Comparison of ENCODE assay signal across 18 cellular contexts in genomic region chr3:86229086-86229774, GRCh38.
"Had no signal": no experiment of that assay in that cellular context is flagged by ENCODE, and none has a peak within 500 bp of the region (broad histone marks: within the 10 kb centered on the region; RNA-seq: fewer than 3 reads in every experiment).

No MANE protein-coding gene starts in this region.

- H3K4me3 Mint-ChIP-seq: endodermal cell; natural killer cell treated with Interleukin-12 subunit alpha and Interleukin-12 subunit beta and Interleukin-15 and Interleukin-18, amount 100 ng/mL, for 72 hours had no signal

- H3K9me3 Mint-ChIP-seq: endodermal cell had no signal

- H3K27ac Mint-ChIP-seq: endodermal cell; natural killer cell treated with Interleukin-12 subunit alpha and Interleukin-12 subunit beta and Interleukin-15 and Interleukin-18, amount 100 ng/mL, for 72 hours had no signal

- H3K27me3 Mint-ChIP-seq: natural killer cell treated with Interleukin-12 subunit alpha and Interleukin-12 subunit beta and Interleukin-15 and Interleukin-18, amount 100 ng/mL, for 72 hours had no signal

- DNase-seq: colonic mucosa; dermis blood vessel endothelial cell; endodermal cell; erythroblast; foreskin keratinocyte; head of caudate nucleus; left colon; left ventricle myocardium superior; mesenchymal stem cell; midbrain; sigmoid colon; small intestine; stimulated activated CD4-positive, alpha-beta T cell treated with anti-CD3 and anti-CD28 coated beads, Interleukin-12 subunit alpha, Interleukin-12 subunit beta, amount 100 ng/mL, for 4 hours; stimulated activated naive CD4-positive, alpha-beta T cell; stomach; substantia nigra; trophoblast cell had no signal

- H3K4me1 Mint-ChIP-seq: endodermal cell had no signal

- ATAC-seq: foreskin keratinocyte; left colon; left ventricle myocardium superior; natural killer cell treated with Interleukin-12 subunit alpha and Interleukin-12 subunit beta and Interleukin-15 and Interleukin-18, amount 100 ng/mL, for 72 hours had no signal

- H3K36me3 Mint-ChIP-seq: natural killer cell treated with Interleukin-12 subunit alpha and Interleukin-12 subunit beta and Interleukin-15 and Interleukin-18, amount 100 ng/mL, for 72 hours had no signal
